1 cellular context compared by ENCODE assay signal in the genomic region with DNA sequence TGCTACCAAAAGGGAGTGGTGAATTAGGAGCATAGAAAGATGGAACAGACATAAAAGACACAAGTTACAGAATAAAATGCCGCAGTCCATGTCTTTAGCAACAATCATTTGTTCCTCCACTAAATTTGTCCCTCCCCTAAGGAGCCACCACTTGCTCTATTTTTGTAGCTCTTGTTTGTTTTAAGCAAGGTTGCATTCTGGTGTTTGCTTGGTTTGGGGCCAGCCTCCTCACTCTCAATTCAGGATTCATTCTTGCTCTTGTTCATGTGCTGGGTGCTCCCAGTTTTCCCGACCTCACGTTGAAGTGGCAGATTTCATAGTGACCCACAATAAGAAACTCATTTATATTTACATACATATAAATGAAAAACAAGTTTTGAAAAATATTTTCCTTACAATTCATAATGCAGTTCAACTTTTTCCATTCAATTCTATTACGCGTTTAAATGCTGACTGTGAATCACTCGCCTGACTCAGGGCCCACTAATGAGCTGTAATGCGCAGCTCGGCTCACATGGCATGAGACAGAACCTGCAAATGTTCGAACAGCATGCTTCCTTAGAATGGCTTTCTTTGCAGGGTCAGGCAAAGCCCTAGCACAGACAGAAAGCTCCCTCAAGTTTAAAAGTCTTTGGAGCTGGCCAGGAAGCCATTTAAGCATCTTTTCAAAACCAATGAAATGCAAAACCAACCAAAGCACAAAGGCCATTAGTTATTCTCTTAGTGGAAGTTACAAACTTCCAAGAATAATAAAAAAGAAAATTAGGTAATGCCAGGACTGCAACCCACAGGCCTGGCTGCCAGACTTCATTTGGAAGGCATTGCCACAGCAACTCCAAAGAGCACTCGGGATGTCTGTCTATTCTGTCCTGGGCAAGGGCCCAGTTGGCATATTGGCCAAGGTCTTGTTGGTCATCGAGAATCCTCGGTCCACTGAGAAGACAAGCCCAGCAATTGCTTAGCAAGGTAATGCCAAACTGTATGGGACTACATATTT.
TF ChIP-seq lines count a peak whose summit lies in the region.

No MANE protein-coding gene starts in this region.

TF ChIP-seq in IMR-90, 13 proteins besides CTCF, POLR2A, EP300 and RAD21 (continued from another document):
- TF ChIP-seq, protein P1, sequence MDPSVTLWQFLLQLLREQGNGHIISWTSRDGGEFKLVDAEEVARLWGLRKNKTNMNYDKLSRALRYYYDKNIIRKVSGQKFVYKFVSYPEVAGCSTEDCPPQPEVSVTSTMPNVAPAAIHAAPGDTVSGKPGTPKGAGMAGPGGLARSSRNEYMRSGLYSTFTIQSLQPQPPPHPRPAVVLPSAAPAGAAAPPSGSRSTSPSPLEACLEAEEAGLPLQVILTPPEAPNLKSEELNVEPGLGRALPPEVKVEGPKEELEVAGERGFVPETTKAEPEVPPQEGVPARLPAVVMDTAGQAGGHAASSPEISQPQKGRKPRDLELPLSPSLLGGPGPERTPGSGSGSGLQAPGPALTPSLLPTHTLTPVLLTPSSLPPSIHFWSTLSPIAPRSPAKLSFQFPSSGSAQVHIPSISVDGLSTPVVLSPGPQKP (IDR thresholded peaks at IDR 0.05; ENCODE audit: borderline replicate concordance, low read depth, low read length): no peak
- TF ChIP-seq RFX5 (IDR thresholded peaks at IDR 0.05; ENCODE audit: low read depth, low read length): no peak
- TF ChIP-seq FOS (IDR thresholded peaks at IDR 0.05; ENCODE audit: low read depth, low read length): peak; percentile 65
- TF ChIP-seq CHD1 (IDR thresholded peaks at IDR 0.05; ENCODE audit: low read depth, low read length): no peak
- no peak for TF ChIP-seq MAZ (IDR thresholded peaks at IDR 0.05; ENCODE audit: borderline replicate concordance, low read depth, low read length)
- TF ChIP-seq MXI1 (IDR thresholded peaks at IDR 0.05; ENCODE audit: borderline replicate concordance, low read depth, low read length): peak; percentile 89
- no peak for TF ChIP-seq SMC3 (IDR thresholded peaks at IDR 0.05; ENCODE audit: low read depth, low read length)
